In the genomic region with DNA sequence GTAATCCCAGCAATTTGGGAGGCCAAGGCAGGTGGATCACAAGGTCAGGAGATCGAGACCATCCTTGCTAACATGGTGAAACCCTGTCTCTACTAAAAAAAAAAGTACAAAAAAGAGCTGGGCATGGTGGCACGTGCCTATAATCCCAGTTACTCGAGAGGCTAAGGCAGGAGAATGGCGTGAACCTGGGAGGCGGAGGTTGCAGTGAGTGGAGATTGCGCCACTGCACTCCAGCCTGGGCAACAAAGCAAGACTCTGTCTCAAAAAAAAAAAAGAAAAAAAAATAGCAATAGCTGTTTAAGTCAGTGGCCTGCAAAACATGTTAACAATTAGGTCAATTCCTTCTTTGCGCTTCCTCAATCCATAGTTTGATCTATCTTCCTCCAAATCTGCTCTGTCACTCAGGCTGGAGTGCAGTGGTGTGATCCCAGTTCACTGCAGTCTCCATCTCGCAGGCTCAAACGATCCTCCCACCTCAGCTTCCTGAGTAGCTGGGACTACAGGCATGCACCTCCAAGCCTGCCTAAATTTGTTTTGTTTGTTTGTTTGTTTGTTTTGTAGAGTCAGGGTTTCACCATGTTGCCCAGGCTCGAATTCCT, we compare ENCODE assay signal across 9 cellular contexts. TPM values are rescaled to one million over a fixed set of nuclear protein-coding genes. Genes with fewer than 3 reads are reported as not detected.
"Had no signal": no experiment of that assay in that cellular context is flagged by ENCODE, and none has a peak within 500 bp of the region (broad histone marks: within the 10 kb centered on the region; RNA-seq: fewer than 3 reads in every experiment).

No MANE protein-coding gene starts in this region.

RNA-seq across cellular contexts. Expression of a gene that starts 39.7 kb away (rescaled TPM):
- total RNA-seq: activated B cell treated with CpG ODN at 0.5 μM for 24 hours; activated CD4-positive, alpha-beta memory T cell treated with anti-CD3 and anti-CD28 coated beads for 36 hours; activated CD4-positive, alpha-beta T cell treated with anti-CD3 and anti-CD28 coated beads, Interleukin-2, amount 10 ng/mL, durations not matched to agents 24 days and 14 days; activated CD8-positive, alpha-beta T cell treated with anti-CD3 and anti-CD28 coated beads for 36 hours; activated naive CD4-positive, alpha-beta T cell treated with anti-CD3 and anti-CD28 coated beads for 36 hours; activated naive CD4-positive, alpha-beta T cell treated with anti-CD3 and anti-CD28 coated beads, Interleukin-2, amount 50 U/mL, for 72 hours; activated naive CD8-positive, alpha-beta T cell treated with anti-CD3 and anti-CD28 coated beads for 36 hours; activated T-cell treated with anti-CD3 and anti-CD28 coated beads, Interleukin-2, amount 50 U/mL, for 4 hours; activated T-cell treated with anti-CD3 and anti-CD28 coated beads, Interleukin-2, amount 50 U/mL, for 72 hours had no signal
